10 cellular contexts compared by ENCODE assay signal in the genomic region with DNA sequence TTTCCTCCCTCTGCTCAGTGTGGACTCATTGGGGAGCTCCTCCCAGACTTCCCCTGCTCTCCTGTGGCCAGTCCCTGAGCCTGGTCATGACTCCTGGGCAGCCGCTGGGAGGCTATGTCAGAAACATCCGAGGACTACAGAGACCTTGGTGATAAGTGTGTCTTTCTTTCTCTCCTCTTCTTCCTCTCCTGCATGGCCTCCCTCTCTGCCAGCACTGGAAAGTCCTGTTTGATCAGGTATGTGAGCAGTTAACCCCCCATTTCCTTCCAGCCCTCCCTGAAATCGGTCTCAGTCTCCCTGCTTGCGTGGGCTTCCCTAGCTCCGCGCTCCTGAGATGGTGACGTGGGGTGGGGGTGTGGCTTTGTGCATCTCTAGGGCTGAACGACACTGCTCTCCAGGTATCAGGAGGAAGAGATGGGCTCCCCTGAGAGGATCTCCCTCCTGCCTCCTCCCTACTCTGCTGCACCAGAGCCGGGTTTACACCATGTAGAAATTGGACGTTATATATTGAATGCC. TPM values are rescaled to one million over a fixed set of nuclear protein-coding genes. Genes with fewer than 3 reads are reported as not detected.
A peak's percentile ranks its signal among the peaks of the same experiment; 100 is the strongest.
DNase-seq lines count a peak whose midpoint lies in the region; ATAC-seq and TF ChIP-seq lines count a peak whose summit lies in the region.
"Had no signal": no experiment of that assay in that cellular context is flagged by ENCODE, and none has a peak within 500 bp of the region (broad histone marks: within the 10 kb centered on the region; RNA-seq: fewer than 3 reads in every experiment).

No MANE protein-coding gene starts in this region.

- no peak overlapping the region for H3K4me3 ChIP-seq in mesendoderm (ENCODE audit: low read length)

- no peak overlapping the region for H2BK120ac ChIP-seq in mesendoderm (ENCODE audit: low read depth, low read length)

- H3K79me1 ChIP-seq in mesendoderm (ENCODE audit: low read length), result no peaks in the 10 kb centered on the region

- no peak for TF ChIP-seq CTCF in CD4-positive, alpha-beta T cell (IDR thresholded peaks at IDR 0.05)
- TF ChIP-seq CTCF in GM20000 (IDR thresholded peaks at IDR 0.05; ENCODE audit: extremely low read depth, missing control alignments), result no peak

- no peaks in the 10 kb centered on the region for H3K79me2 ChIP-seq in mesendoderm (ENCODE audit: control insufficient read depth, insufficient read depth, low read length)

- peak; percentile 27 for ATAC-seq in CD4-positive, alpha-beta T cell (ENCODE audit: poor library complexity)
- peak; percentile 17 for ATAC-seq in activated naive CD8-positive, alpha-beta T cell treated with anti-CD3 and anti-CD28 coated beads, Interleukin-2, amount 50 U/mL, for 24 hours
- no peak for ATAC-seq in HG03175 (IDR thresholded peaks at IDR 0.05; ENCODE audit: unreplicated experiment)

- peaks cover 29% of the 10 kb centered on the region for H3K4me1 Mint-ChIP-seq in CD4-positive, alpha-beta T cell (ENCODE audit: low read depth)
- peaks cover 16% of the 10 kb centered on the region for H3K4me1 Mint-ChIP-seq in activated naive CD8-positive, alpha-beta T cell treated with anti-CD3 and anti-CD28 coated beads, Interleukin-2, amount 50 U/mL, for 24 hours

- no peaks in the 10 kb centered on the region for H3K9me3 ChIP-seq in CD4-positive, alpha-beta T cell (ENCODE audit: control insufficient read depth, low read length)

- no peak overlapping the region for H4K8ac ChIP-seq in mesendoderm (ENCODE audit: low read depth, low read length)

- H3K27ac Mint-ChIP-seq in CD4-positive, alpha-beta T cell, result no peak overlapping the region
- H3K27ac Mint-ChIP-seq in activated naive CD8-positive, alpha-beta T cell treated with anti-CD3 and anti-CD28 coated beads, Interleukin-2, amount 50 U/mL, for 24 hours, result no peak overlapping the region

- no peak overlapping the region for H3K27ac ChIP-seq in CD4-positive, alpha-beta T cell (ENCODE audit: low read depth, low read length)
- no peak overlapping the region for H3K27ac ChIP-seq in mesendoderm (ENCODE audit: low read depth, low read length)
- H3K27ac ChIP-seq: KMS-11 had no signal

- peak in 2 of 10 experiments; percentile 5 to 9 for DNase-seq in CD4-positive, alpha-beta T cell
- DNase-seq in M059J (ENCODE audit: low read depth) (peak; percentile 31), mesendoderm (peak; percentile 62), GM20000 (ENCODE audit: low spot score) (no peak), COR-L47 (lab: John Stamatoyannopoulos, UW) (no peak), hepatic stellate cell (ENCODE audit: low spot score) (no peak)
- peak; percentile 16 for DNase-seq in activated naive CD8-positive, alpha-beta T cell treated with anti-CD3 and anti-CD28 coated beads, Interleukin-2, amount 50 U/mL, for 24 hours
- DNase-seq: central memory CD4-positive, alpha-beta T cell had no signal

- no peak overlapping the region for H3K18ac ChIP-seq in mesendoderm (ENCODE audit: low read length)

- H2BK5ac ChIP-seq in mesendoderm (ENCODE audit: low read length), result no peak overlapping the region

- H3K9me3 Mint-ChIP-seq in CD4-positive, alpha-beta T cell, result no peaks in the 10 kb centered on the region
- no peaks in the 10 kb centered on the region for H3K9me3 Mint-ChIP-seq in activated naive CD8-positive, alpha-beta T cell treated with anti-CD3 and anti-CD28 coated beads, Interleukin-2, amount 50 U/mL, for 24 hours

- no peak overlapping the region for H2BK15ac ChIP-seq in mesendoderm (replicated peaks; ENCODE audit: low read depth)

- H3K36me3 ChIP-seq in mesendoderm (ENCODE audit: control insufficient read depth, insufficient read depth, low read length), result no peaks in the 10 kb centered on the region

- CTCF ChIA-PET in CD4-positive, alpha-beta T cell (lab: Charles Lee), result no interaction called here

- no peaks in the 10 kb centered on the region for H3K36me3 Mint-ChIP-seq in CD4-positive, alpha-beta T cell (ENCODE audit: low read depth)
- no peaks in the 10 kb centered on the region for H3K36me3 Mint-ChIP-seq in activated naive CD8-positive, alpha-beta T cell treated with anti-CD3 and anti-CD28 coated beads, Interleukin-2, amount 50 U/mL, for 24 hours (ENCODE audit: low read depth)

- H3K56ac ChIP-seq in mesendoderm (ENCODE audit: low read length), result no peak overlapping the region

- POLR2A ChIA-PET in CD4-positive, alpha-beta T cell (lab: Charles Lee), result no interaction called here

- WGBS in mesendoderm (ENCODE audit: extremely low coverage, insufficient coverage, low lambda C conversion rate), result no CpG with 5 or more reads among the region's 10 CpGs

- H3K4ac ChIP-seq in mesendoderm (ENCODE audit: low read depth, low read length), result no peak overlapping the region

- H3K4me2 ChIP-seq in mesendoderm (ENCODE audit: low read length), result peak overlapping the region; percentile 43

- intact Hi-C loops in CD4-positive, alpha-beta T cell (cut with DNase I, micrococcal nuclease), result no loop called here

- H3K23ac ChIP-seq in mesendoderm (ENCODE audit: low read length), result no peak overlapping the region

- no peak overlapping the region for H4K5ac ChIP-seq in mesendoderm (ENCODE audit: low read length)

- peaks cover 79% of the 10 kb centered on the region for H3K27me3 Mint-ChIP-seq in CD4-positive, alpha-beta T cell
- peaks cover 76% of the 10 kb centered on the region for H3K27me3 Mint-ChIP-seq in activated naive CD8-positive, alpha-beta T cell treated with anti-CD3 and anti-CD28 coated beads, Interleukin-2, amount 50 U/mL, for 24 hours

- peak overlapping the region; percentile 89 for H3K4me3 Mint-ChIP-seq in CD4-positive, alpha-beta T cell
- H3K4me3 Mint-ChIP-seq in activated naive CD8-positive, alpha-beta T cell treated with anti-CD3 and anti-CD28 coated beads, Interleukin-2, amount 50 U/mL, for 24 hours, result peak overlapping the region; percentile 56

- no peak overlapping the region for H2AK5ac ChIP-seq in mesendoderm (ENCODE audit: low read length)

- H3K9ac ChIP-seq in mesendoderm (ENCODE audit: low read length), result no peak overlapping the region
- H3K9ac ChIP-seq: KMS-11 had no signal

- H3K4me1 ChIP-seq in mesendoderm (ENCODE audit: control insufficient read depth, low read depth, low read length), result peaks cover 8% of the 10 kb centered on the region

- peaks cover 60% of the 10 kb centered on the region for H3K27me3 ChIP-seq in CD4-positive, alpha-beta T cell (ENCODE audit: control insufficient read depth, insufficient read depth, low read length)
- H3K27me3 ChIP-seq in mesendoderm (ENCODE audit: insufficient read depth, low read length, poor library complexity), result peaks cover 2% of the 10 kb centered on the region

RNA-seq across cellular contexts. Expression of a gene that starts 2.1 kb away (rescaled TPM):
- under 1 TPM in 1 of 2 experiments, not detected in 1; 0.08 TPM for total RNA-seq in CD4-positive, alpha-beta T cell
- 0.02 and 0.30 TPM in 2 replicates for total RNA-seq in M059J (2014; rRNA removed; shearing (Covaris generic))
- 0.72 TPM for polyA plus RNA-seq in mesendoderm (2013, experiment 1 of 2)
- 0.69 TPM for polyA plus RNA-seq in mesendoderm (2013, experiment 2 of 2)

Comparison
In these comparisons a context has a peak if more than half of its experiments do, and no peak if none do; other contexts are left out.
1. DNase-seq: peak in M059J (single experiment), activated naive CD8-positive, alpha-beta T cell treated with anti-CD3 and anti-CD28 coated beads, Interleukin-2, amount 50 U/mL, for 24 hours (single experiment) and mesendoderm (single experiment); none in GM20000 (single experiment), COR-L47 (single experiment) and hepatic stellate cell (single experiment).